In genomic region chr18:52903858-52904257, GRCh38 we compare ENCODE assay signal across 9 cellular contexts.
DNase-seq lines count a peak whose midpoint lies in the region; ATAC-seq, FAIRE-seq and TF ChIP-seq lines count a peak whose summit lies in the region.
"Had no signal": no experiment of that assay in that cellular context is flagged by ENCODE, and none has a peak within 500 bp of the region (broad histone marks: within the 10 kb centered on the region; RNA-seq: fewer than 3 reads in every experiment).

No MANE protein-coding gene starts in this region.

- H3K27ac ChIP-seq in esophagus squamous epithelium: no peak overlapping the region
- H3K27ac ChIP-seq: epithelial cell of prostate had no signal

- no peak for FAIRE-seq in urothelium cell line (lab: Jason Lieb, UNC)

- peak in 2 of 6 experiments; percentile 10 to 43 for TF ChIP-seq CTCF in esophagus squamous epithelium (IDR thresholded peaks at IDR 0.05)

- no peak overlapping the region for H3K4me3 ChIP-seq in esophagus squamous epithelium

- no peak for TF ChIP-seq POLR2A in esophagus squamous epithelium (IDR thresholded peaks at IDR 0.05)

- DNase-seq in ELF-1 (ENCODE audit: low read depth, low spot score) (peak; percentile 22), RPMI8226 (peak; percentile 61), hippocampal formation (lab: John Stamatoyannopoulos, UW) (peak; percentile 18 to 24), urothelium cell line (ENCODE audit: low spot score) (peak; percentile 14), GDM1 (lab: John Stamatoyannopoulos, UW) (no peak), esophagus squamous epithelium (lab: John Stamatoyannopoulos, UW) (no peak)

- H3K27me3 ChIP-seq in esophagus squamous epithelium: no peaks in the 10 kb centered on the region

- WGBS in esophagus squamous epithelium, 2 donors: 12 to 28% methylated on average over 3 of the region's 3 CpGs

- intact Hi-C loops in esophagus squamous epithelium (cut with DNase I): no loop called here

- no peaks in the 10 kb centered on the region for H3K9me3 ChIP-seq in esophagus squamous epithelium

- peak; percentile 55 for ATAC-seq in HG03135 (IDR thresholded peaks at IDR 0.05; ENCODE audit: unreplicated experiment)
- ATAC-seq in GM21825 (IDR thresholded peaks at IDR 0.05; ENCODE audit: unreplicated experiment): no peak

- H3K36me3 ChIP-seq in esophagus squamous epithelium: no peaks in the 10 kb centered on the region

- no peaks in the 10 kb centered on the region for H3K4me1 ChIP-seq in esophagus squamous epithelium

Comparison
In these comparisons a context has a peak if more than half of its experiments do, and no peak if none do; other contexts are left out.
1. DNase-seq: peak in ELF-1 (single experiment), RPMI8226 (single experiment), hippocampal formation (2 of 2) and urothelium cell line (single experiment); none in GDM1 (single experiment) and esophagus squamous epithelium (single experiment).